ENCODE assay signal across 7 cellular contexts in the genomic region with DNA sequence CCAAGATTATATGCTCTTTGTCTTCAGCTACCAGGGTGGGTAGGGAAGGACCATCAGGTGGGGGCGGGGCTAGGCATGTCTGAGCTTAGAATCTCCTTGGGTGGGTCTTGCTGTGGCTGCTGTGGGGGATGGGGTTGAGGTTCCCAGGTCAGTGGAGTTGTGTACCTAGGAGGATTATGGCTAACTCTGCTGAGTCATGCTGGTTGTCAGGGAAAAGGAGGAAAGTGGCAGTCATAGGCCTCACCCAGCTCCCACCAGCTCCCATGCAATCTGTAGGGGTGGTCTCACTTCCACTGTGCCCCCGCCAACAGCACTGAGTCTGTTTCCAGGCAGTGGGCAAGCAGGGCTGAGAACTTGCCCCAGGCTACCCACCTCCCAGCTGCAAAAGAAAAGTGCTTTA. TPM values are rescaled to one million over a fixed set of nuclear protein-coding genes. Genes with fewer than 3 reads are reported as not detected.
DNase-seq lines count a peak whose midpoint lies in the region; ATAC-seq, FAIRE-seq and TF ChIP-seq lines count a peak whose summit lies in the region.
"Not testable (repeated sequence)": the region's sequence is repeated elsewhere in the genome, so short reads cannot be mapped to it uniquely, and the experiment has no call there.
"Had no signal": no experiment of that assay in that cellular context is flagged by ENCODE, and none has a peak within 500 bp of the region (broad histone marks: within the 10 kb centered on the region; RNA-seq: fewer than 3 reads in every experiment).

No MANE protein-coding gene starts in this region.

- H2AFZ ChIP-seq in K562 (ENCODE audit: low read depth, low read length); neural progenitor cell (replicated peaks): not testable (repeated sequence)
- peak overlapping the region; percentile 20 for H2AFZ ChIP-seq in keratinocyte (ENCODE audit: control insufficient read depth, low read length)

- not testable (repeated sequence) for TF ChIP-seq RAD21 in K562 (CRISPR knock-in tag; conservative IDR thresholded peaks at IDR 0.05 in 1 of 2, IDR thresholded peaks at IDR 0.05 in 1 of 2)

- not testable (repeated sequence) for H3K9ac ChIP-seq in K562 (ENCODE audit: insufficient read depth in 1 of 2, low read depth in 2 of 2, low read length in 2 of 2); endodermal cell (ENCODE audit: extremely low read depth, low read length, poor library complexity, severe bottlenecking); keratinocyte (ENCODE audit: control insufficient read depth, extremely low read depth, insufficient read depth, low read length); neural progenitor cell

- H4K20me1 ChIP-seq in K562 (replicated peaks; ENCODE audit: control insufficient read depth, insufficient read depth, low read length); keratinocyte (ENCODE audit: control insufficient read depth, extremely low read depth, insufficient read depth, low read length); neural progenitor cell (ENCODE audit: low read depth): not testable (repeated sequence)

- peaks cover 28% of the 10 kb centered on the region for H3K9me3 Mint-ChIP-seq in endodermal cell
- peaks cover 14% of the 10 kb centered on the region for H3K9me3 Mint-ChIP-seq in neural progenitor cell

- not testable (repeated sequence) for H3K4me3 ChIP-seq in K562; endodermal cell (ENCODE audit: low read length); keratinocyte (ENCODE audit: control insufficient read depth in 2 of 3, extremely low read depth in 1 of 3, insufficient read depth in 2 of 3, low read depth in 1 of 3, low read length in 3 of 3); neural progenitor cell

- H3K36me3 ChIP-seq in K562 (ENCODE audit: control insufficient read depth, insufficient read depth, low read length); endodermal cell (ENCODE audit: control insufficient read depth, insufficient read depth, low read length); keratinocyte (ENCODE audit: control insufficient read depth in 2 of 2, extremely low read depth in 1 of 2, insufficient read depth in 2 of 2, low read length in 2 of 2); neural progenitor cell: not testable (repeated sequence)

- not testable (repeated sequence) for H3K27ac ChIP-seq in K562 (ENCODE audit: extremely low read depth, low read depth, low read length); endodermal cell (ENCODE audit: low read depth, low read length); keratinocyte (ENCODE audit: control insufficient read depth, insufficient read depth, low read length); neural progenitor cell

- in situ Hi-C loops in K562 (cut with MboI): not testable (repeated sequence)

- H3K4me1 Mint-ChIP-seq in endodermal cell, neural progenitor cell: not testable (repeated sequence)

- not testable (repeated sequence) for H3K27me3 ChIP-seq in K562 (ENCODE audit: control insufficient read depth in 2 of 2, insufficient read depth in 2 of 2, low read length in 2 of 2); endodermal cell (ENCODE audit: control insufficient read depth, insufficient read depth, low read length, poor library complexity, severe bottlenecking); keratinocyte (ENCODE audit: control insufficient read depth, extremely low read depth, insufficient read depth, low read length); neural progenitor cell

- H3K36me3 Mint-ChIP-seq in endodermal cell (ENCODE audit: low read depth); neural progenitor cell: not testable (repeated sequence)

- H3K4me3 Mint-ChIP-seq in endodermal cell, neural progenitor cell: not testable (repeated sequence)

- intact Hi-C loops in K562 (cut with micrococcal nuclease): not testable (repeated sequence)

- not testable (repeated sequence) for H3F3A ChIP-seq in neural progenitor cell (ENCODE audit: low read depth)

- not testable (repeated sequence) for TF ChIP-seq POLR2A in K562 (conservative IDR thresholded peaks at IDR 0.05)

- 0% methylated on average over 2 of the region's 2 CpGs for WGBS in K562 (ENCODE audit: insufficient coverage, low coverage, missing lambda C conversion rate)
- WGBS in endodermal cell (ENCODE audit: insufficient coverage in 1 of 2, insufficient read length in 1 of 2), 2 experiments: 87% methylated on average over 2 of the region's 2 CpGs; no CpG with 5 or more reads in 1 of the 2 experiments

- POLR2A ChIA-PET in K562 (lab: Yijun Ruan, JAX): not testable (repeated sequence)

- H3K9me3 ChIP-seq in K562 (replicated peaks; ENCODE audit: control insufficient read depth, insufficient read depth, low read depth, low read length); endodermal cell (ENCODE audit: control insufficient read depth, low read length); keratinocyte (ENCODE audit: control insufficient read depth, low read depth, low read length); neural progenitor cell (ENCODE audit: low read depth): not testable (repeated sequence)

- not testable (repeated sequence) for BruUV-seq in K562 (replicated peaks; lab: Mats Ljungman, UMichigan)

- H3K9me1 ChIP-seq in K562 (ENCODE audit: control insufficient read depth, insufficient read depth, low read length); keratinocyte (ENCODE audit: control insufficient read depth, extremely low read depth, insufficient read depth, low read length): not testable (repeated sequence)

- dilution Hi-C loops in keratinocyte (cut with MboI; ENCODE audit: extremely low pct_ligation_motif_present, low sequenced_read_pairs): not testable (repeated sequence)

- H3K27ac Mint-ChIP-seq in endodermal cell (peak overlapping the region; percentile 88), neural progenitor cell (peak overlapping the region; percentile 77)

- DNase-seq in ELF-1 (ENCODE audit: low read depth, low spot score) (peak; percentile 18), NCI-H82 (lab: John Stamatoyannopoulos, UW) (peak; percentile 44), endodermal cell (peak; percentile 49)
- DNase-seq in K562 (ENCODE audit: extremely low read depth in 1 of 4, low spot score in 3 of 4); keratinocyte (ENCODE audit: low read depth, low spot score); neural progenitor cell (ENCODE audit: low spot score): not testable (repeated sequence)

- CTCF ChIA-PET in K562 (lab: Yijun Ruan, JAX; ENCODE audit: low intra/inter-chr PET ratio): not testable (repeated sequence)

- FAIRE-seq in K562 (lab: Jason Lieb, UNC); keratinocyte (lab: Jason Lieb, UNC): not testable (repeated sequence)

- TF ChIP-seq EP300 in K562 (IDR thresholded peaks at IDR 0.05; ENCODE audit: low read length): not testable (repeated sequence)

- not testable (repeated sequence) for TF ChIP-seq CTCF in K562 (IDR thresholded peaks at IDR 0.05 in 2 of 3, conservative IDR thresholded peaks at IDR 0.05 in 1 of 3; ENCODE audit: insufficient read depth in 2 of 3, low read depth in 1 of 3, low read length in 3 of 3); endodermal cell (conservative IDR thresholded peaks at IDR 0.05); keratinocyte (optimal IDR thresholded peaks at IDR 0.05 in 1 of 3, IDR thresholded peaks at IDR 0.05 in 1 of 3, conservative IDR thresholded peaks at IDR 0.05 in 1 of 3; ENCODE audit: extremely low read depth in 1 of 3, insufficient read depth in 2 of 3, low read length in 3 of 3); neural progenitor cell (IDR thresholded peaks at IDR 0.05)

- H3K4me1 ChIP-seq in K562 (replicated peaks in 1 of 2; ENCODE audit: control insufficient read depth in 2 of 2, insufficient read depth in 2 of 2, low read length in 2 of 2); endodermal cell (ENCODE audit: control insufficient read depth, insufficient read depth, low read length); keratinocyte (ENCODE audit: control insufficient read depth, extremely low read depth, insufficient read depth, low read length); neural progenitor cell: not testable (repeated sequence)

- H3K4me2 ChIP-seq in K562 (ENCODE audit: insufficient read depth, low read length); keratinocyte (ENCODE audit: control insufficient read depth, extremely low read depth, insufficient read depth, low read depth, low read length); neural progenitor cell: not testable (repeated sequence)

- H3K79me2 ChIP-seq in K562 (ENCODE audit: control insufficient read depth, insufficient read depth, low read length); keratinocyte (ENCODE audit: control insufficient read depth, insufficient read depth, low read length); neural progenitor cell (ENCODE audit: low read depth): not testable (repeated sequence)

- not testable (repeated sequence) for H3K27me3 Mint-ChIP-seq in endodermal cell (ENCODE audit: insufficient read depth); neural progenitor cell (ENCODE audit: insufficient read depth, low read depth)

- ATAC-seq in K562: not testable (repeated sequence)

RNA-seq across cellular contexts. Expression of a gene that starts 30.6 kb away (rescaled TPM):
- 0.35 TPM in 2 replicates for total RNA-seq in K562 (2011; cell fraction: chromatin; rRNA removed; ENCODE audit: low replicate concordance)
- total RNA-seq in K562 (2011; cell fraction: nucleolus; rRNA removed): 0.13 and 0.33 TPM in 2 replicates
- 0.29 and 0.46 TPM in 2 replicates for total RNA-seq in K562 (2011; cell fraction: nucleoplasm; rRNA removed)
- 0.05 and 0.57 TPM in 2 replicates for total RNA-seq in K562 (2014; rRNA removed)
- 0.07 and 0.22 TPM in 2 replicates for total RNA-seq in K562 (2014; rRNA removed; fragmentation: Illumina TruSeq; extraction: Trizol)
- 0.07 and 0.08 TPM in 2 replicates for total RNA-seq in K562 (2015; rRNA removed; fragmentation: Illumina TruSeq; extraction: Trizol)
- total RNA-seq in K562 (2021): 0.33 and 0.51 TPM in 2 replicates
- 0.12 and 0.29 TPM in 2 replicates for polyA plus RNA-seq in K562 (2011; rRNA removed)
- 0.15 and 0.25 TPM in 2 replicates for polyA plus RNA-seq in K562 (2011; cell fraction: cytosol; rRNA removed)
- 0.18 and 0.27 TPM in 2 replicates for polyA plus RNA-seq in K562 (2011; cell fraction: nucleus; rRNA removed)
- 0.08 and 0.14 TPM in 2 replicates for polyA plus RNA-seq in K562 (2012)
- polyA plus RNA-seq in K562 (2014; fragmentation: Illumina TruSeq; extraction: Trizol): 0.13 and 0.14 TPM in 2 replicates
- under 1 TPM in 1 of 2 experiments, not detected in 1; 0.04 TPM for polyA plus RNA-seq in K562 (2014; fragmentation: Nextera tagmentation; extraction: Ambion mirVana)
- polyA plus RNA-seq in K562 (2014; rRNA removed): 0.03 TPM in 1 of 2 replicates, not detected in the other
- 0.35 and 0.42 TPM in 2 replicates for polyA minus RNA-seq in K562 (2011; rRNA and poly(A)+ RNA removed)
- polyA minus RNA-seq in K562 (2011; cell fraction: cytosol; rRNA and poly(A)+ RNA removed): not detected in 2 replicates
- 0.22 and 0.27 TPM in 2 replicates for polyA minus RNA-seq in K562 (2011; cell fraction: nucleus; rRNA and poly(A)+ RNA removed)
- total RNA-seq in endodermal cell: 1 to 10 TPM; 9.2 to 9.4 TPM
- 4.7 TPM for polyA plus RNA-seq in endodermal cell (2013, experiment 1 of 2)
- polyA plus RNA-seq in endodermal cell (2013, experiment 2 of 2): 5.0 TPM
- polyA plus RNA-seq in keratinocyte: 2.8 to 3.8 TPM (median 3.6 TPM) in 3 replicates
- 7.8 TPM for polyA plus RNA-seq in keratinocyte (2011; ENCODE audit: low read depth)
- polyA plus RNA-seq in keratinocyte (2011; cell fraction: cytosol; rRNA removed): 2.6 and 3.7 TPM in 2 replicates
- polyA plus RNA-seq in keratinocyte (2011; cell fraction: nucleus; rRNA removed): 4.3 and 5.2 TPM in 2 replicates
- polyA plus RNA-seq in keratinocyte (2012; ENCODE audit: low replicate concordance): 2.1 and 6.0 TPM in 2 replicates
- polyA minus RNA-seq in keratinocyte: 6.7 to 7.9 TPM (median 7.1 TPM) in 3 replicates
- 3.5 TPM for polyA minus RNA-seq in keratinocyte (2011; cell fraction: cytosol; rRNA and poly(A)+ RNA removed)
- 5.2 and 6.6 TPM in 2 replicates for polyA minus RNA-seq in keratinocyte (2011; cell fraction: nucleus; rRNA and poly(A)+ RNA removed)
- total RNA-seq in neural progenitor cell (ENCODE audit: low replicate concordance): 5.1 and 6.2 TPM in 2 replicates
- total RNA-seq: G401 had no signal
